Comparison of ENCODE assay signal across 8 cellular contexts in genomic region chr3:73056365-73057150, GRCh38. TPM values are rescaled to one million over a fixed set of nuclear protein-coding genes. Genes with fewer than 3 reads are reported as not detected.
DNase-seq lines count a peak whose midpoint lies in the region; ATAC-seq, FAIRE-seq and TF ChIP-seq lines count a peak whose summit lies in the region.

No MANE protein-coding gene starts in this region.

- no peak overlapping the region for H4K8ac ChIP-seq in H1 (ENCODE audit: extremely low read depth, insufficient read depth, low read length)

- H2AK5ac ChIP-seq in H1 (ENCODE audit: low read depth, low read length), result no peak overlapping the region

- H3K36me3 ChIP-seq in H1 (ENCODE audit: control insufficient read depth in 2 of 4, insufficient read depth in 4 of 4, low read length in 3 of 4), result peaks cover 0 to 11% (median 3%) of the 10 kb centered on the region in 4 experiments; a peak in 4 of 8 replicates

- no peak overlapping the region for H3K27ac ChIP-seq in H1 (ENCODE audit: low read depth, low read length)

- no peak for ATAC-seq in activated T-cell treated with anti-CD3 and anti-CD28 coated beads, Interleukin-2, amount 50 U/mL, for 4 hours
- ATAC-seq in natural killer cell, result peak in 2 of 3 donors; percentile 53 to 54
- no peak for ATAC-seq in GM21717 (IDR thresholded peaks at IDR 0.05; ENCODE audit: unreplicated experiment)
- ATAC-seq in HG02571 (IDR thresholded peaks at IDR 0.05; ENCODE audit: unreplicated experiment), result no peak

- POLR2A ChIA-PET in H1 (lab: Charles Lee; ENCODE audit: partially characterized antibody), result interaction anchor here (0.7 to 1.5 kb wide), 5 partner anchors 10 to 169 kb away, joined by 3 to 6 read pairs (median 3); partner anchors contain the start of genes GXYLT2 and PPP4R2

- H2BK15ac ChIP-seq in H1 (ENCODE audit: low read length), result no peak overlapping the region

- H2AFZ ChIP-seq in H1 (ENCODE audit: low read length), result no peak overlapping the region

- no peak for TF ChIP-seq EP300 in H1 (IDR thresholded peaks at IDR 0.05; ENCODE audit: borderline replicate concordance in 1 of 2, low read depth in 2 of 2, low read length in 2 of 2)

- no peak for DNase-seq in activated T-cell treated with anti-CD3 and anti-CD28 coated beads, Interleukin-2, amount 50 U/mL, for 24 hours
- DNase-seq in activated T-cell treated with anti-CD3 and anti-CD28 coated beads, Interleukin-2, amount 50 U/mL, for 4 hours, result no peak
- DNase-seq in NCI-H748 treated with DMSO at 0.1 percent for 48 hours (lab: John Stamatoyannopoulos, UW) (peak; percentile 32), H1 (ENCODE audit: low read depth in 1 of 2, low spot score in 2 of 2) (no peak), natural killer cell (no peak)
- DNase-seq in NK-92 treated with Interleukin-12 subunit alpha and Interleukin-12 subunit beta, amount 100 ng/mL, for 24 hours (lab: John Stamatoyannopoulos, UW), result no peak

- no peak overlapping the region for H3K4me3 ChIP-seq in H1 (ENCODE audit: extremely low read depth in 1 of 4, insufficient read depth in 2 of 4, low read depth in 3 of 4, low read length in 4 of 4)

- H3K79me1 ChIP-seq in H1 (ENCODE audit: low read depth, low read length), result 0 out of 2 replicates have a peak, but pooled peaks cover 1% of the 10 kb centered on the region

- H3K56ac ChIP-seq in H1 (replicated peaks; ENCODE audit: insufficient read length, low read depth, low read length), result no peak overlapping the region

- H4K20me1 ChIP-seq in H1 (replicated peaks in 1 of 2; ENCODE audit: control insufficient read depth in 1 of 2, insufficient read depth in 2 of 2, low read length in 2 of 2), result peaks cover 2 to 5% of the 10 kb centered on the region in 2 experiments

- H2BK20ac ChIP-seq in H1 (ENCODE audit: low read length), result no peak overlapping the region

- no peak overlapping the region for H3K14ac ChIP-seq in H1 (ENCODE audit: insufficient read length)

- peaks cover 0 to 23% of the 10 kb centered on the region in 2 experiments; a peak in 3 of 4 replicates for H3K79me2 ChIP-seq in H1 (ENCODE audit: control insufficient read depth in 1 of 2, insufficient read depth in 2 of 2, low read length in 2 of 2)

- no peak overlapping the region for H3K18ac ChIP-seq in H1 (ENCODE audit: extremely low read depth, low read length)

- intact Hi-C loops in natural killer cell (cut with micrococcal nuclease), result loop anchor here (1.0 to 10.0 kb wide), 2 partner anchors 62 to 117 kb away; partner anchors contain the start of gene PPP4R2

- H3K9me3 ChIP-seq in H1 (ENCODE audit: insufficient read depth in 2 of 2, low read depth in 1 of 2, low read length in 1 of 2), result no peaks in the 10 kb centered on the region

- no peaks in the 10 kb centered on the region for H3K27me3 ChIP-seq in H1 (replicated peaks in 1 of 4; ENCODE audit: control insufficient read depth in 3 of 4, extremely low read depth in 1 of 4, insufficient read depth in 3 of 4, low read length in 3 of 4)

- H3K4me1 ChIP-seq in H1 (replicated peaks in 1 of 4; ENCODE audit: control insufficient read depth in 3 of 4, insufficient read depth in 4 of 4, low read length in 3 of 4), result no peaks in the 10 kb centered on the region

- H3K27ac Mint-ChIP-seq in activated T-cell treated with anti-CD3 and anti-CD28 coated beads, Interleukin-2, amount 50 U/mL, for 24 hours, result peak overlapping the region; percentile 59
- peak overlapping the region; percentile 44 to 45 for H3K27ac Mint-ChIP-seq in natural killer cell

- H3K9ac ChIP-seq in H1 (replicated peaks in 1 of 4; ENCODE audit: extremely low read depth in 1 of 4, low read depth in 3 of 4, low read length in 3 of 4), result no peak overlapping the region

- no peak overlapping the region for H2BK5ac ChIP-seq in H1 (ENCODE audit: low read depth, low read length)

- no peak overlapping the region for H4K91ac ChIP-seq in H1 (replicated peaks; ENCODE audit: insufficient read length, low read length)

- no peaks in the 10 kb centered on the region for H3K23me2 ChIP-seq in H1 (ENCODE audit: low read depth, low read length)

- no peak overlapping the region for H2BK120ac ChIP-seq in H1 (replicated peaks; ENCODE audit: low read depth, low read length)

- H3K4me1 Mint-ChIP-seq in activated T-cell treated with anti-CD3 and anti-CD28 coated beads, Interleukin-2, amount 50 U/mL, for 24 hours (ENCODE audit: low read depth), result peaks cover 31% of the 10 kb centered on the region
- H3K4me1 Mint-ChIP-seq in activated T-cell treated with anti-CD3 and anti-CD28 coated beads, Interleukin-2, amount 50 U/mL, for 4 hours (ENCODE audit: low read depth), result peaks cover 19% of the 10 kb centered on the region
- peaks cover 14 to 15% of the 10 kb centered on the region in 2 donors for H3K4me1 Mint-ChIP-seq in natural killer cell

- H3K27me3 Mint-ChIP-seq in activated T-cell treated with anti-CD3 and anti-CD28 coated beads, Interleukin-2, amount 50 U/mL, for 24 hours, result no peaks in the 10 kb centered on the region
- H3K27me3 Mint-ChIP-seq in activated T-cell treated with anti-CD3 and anti-CD28 coated beads, Interleukin-2, amount 50 U/mL, for 4 hours (ENCODE audit: low read depth), result no peaks in the 10 kb centered on the region
- no peaks in the 10 kb centered on the region for H3K27me3 Mint-ChIP-seq in natural killer cell (ENCODE audit: low read depth in 2 of 2)

- no peak overlapping the region for H3K4me2 ChIP-seq in H1 (ENCODE audit: insufficient read depth in 1 of 2, low read depth in 2 of 2, low read length in 2 of 2)

- no peak overlapping the region for H3K23ac ChIP-seq in H1 (ENCODE audit: insufficient read length)

- no peak overlapping the region for H2BK12ac ChIP-seq in H1 (ENCODE audit: low read depth, low read length)

- CTCF ChIA-PET in H1 (lab: Charles Lee; ENCODE audit: partially characterized antibody), result interaction anchor here (0.5 to 6.2 kb wide), 26 partner anchors 10 to 592 kb away, joined by 3 to 41 read pairs (median 4); no protein-coding TSS in a partner anchor

- H3K4me3 Mint-ChIP-seq in activated T-cell treated with anti-CD3 and anti-CD28 coated beads, Interleukin-2, amount 50 U/mL, for 24 hours, result no peak overlapping the region
- no peak overlapping the region for H3K4me3 Mint-ChIP-seq in activated T-cell treated with anti-CD3 and anti-CD28 coated beads, Interleukin-2, amount 50 U/mL, for 4 hours
- H3K4me3 Mint-ChIP-seq in natural killer cell, result no peak overlapping the region

- TF ChIP-seq RAD21 in H1 (IDR thresholded peaks at IDR 0.05 in 1 of 2, conservative IDR thresholded peaks at IDR 0.05 in 1 of 2; ENCODE audit: low read depth in 2 of 2, low read length in 2 of 2), result peak; percentile 62 to 64

- WGBS in H1 (ENCODE audit: extremely low coverage in 1 of 2, insufficient coverage in 1 of 2, insufficient read length in 1 of 2, insufficient replicate concordance in 2 of 2, low coverage in 1 of 2, low lambda C conversion rate in 2 of 2, missing lambda C conversion rate in 1 of 2), 2 experiments, result 61% methylated on average over 3 of the region's 3 CpGs; no CpG with 5 or more reads in 1 of the 2 experiments

- TF ChIP-seq CTCF in H1 (IDR thresholded peaks at IDR 0.05; ENCODE audit: control extremely low read depth in 1 of 3, insufficient read depth in 1 of 3, low read depth in 1 of 3, low read length in 3 of 3) (peak in 2 of 3 experiments; percentile 6 to 26; a peak in 2 of 4 replicates), natural killer cell (IDR thresholded peaks at IDR 0.05) (peak; percentile 83)

- no peaks in the 10 kb centered on the region for H3K9me3 Mint-ChIP-seq in activated T-cell treated with anti-CD3 and anti-CD28 coated beads, Interleukin-2, amount 50 U/mL, for 24 hours
- H3K9me3 Mint-ChIP-seq in activated T-cell treated with anti-CD3 and anti-CD28 coated beads, Interleukin-2, amount 50 U/mL, for 4 hours, result no peaks in the 10 kb centered on the region
- no peaks in the 10 kb centered on the region for H3K9me3 Mint-ChIP-seq in natural killer cell

- peaks cover 48% of the 10 kb centered on the region for H3K36me3 Mint-ChIP-seq in activated T-cell treated with anti-CD3 and anti-CD28 coated beads, Interleukin-2, amount 50 U/mL, for 24 hours (ENCODE audit: low read depth)
- peaks cover 8% of the 10 kb centered on the region for H3K36me3 Mint-ChIP-seq in activated T-cell treated with anti-CD3 and anti-CD28 coated beads, Interleukin-2, amount 50 U/mL, for 4 hours (ENCODE audit: insufficient read depth)
- no peaks in the 10 kb centered on the region for H3K36me3 Mint-ChIP-seq in natural killer cell

- no peak for TF ChIP-seq POLR2A in H1 (IDR thresholded peaks at IDR 0.05; ENCODE audit: control extremely low read depth in 1 of 2, low read depth in 2 of 2, low read length in 2 of 2)

- FAIRE-seq in H1 (lab: Jason Lieb, UNC), result peak; percentile 7

- no peak overlapping the region for H4K5ac ChIP-seq in H1 (ENCODE audit: insufficient read length, low read depth, low read length)

- H3K4ac ChIP-seq in H1 (replicated peaks; ENCODE audit: insufficient read length, low read depth, low read length), result no peak overlapping the region

TF ChIP-seq in H1, 55 proteins besides CTCF, POLR2A, EP300 and RAD21 (continues in another document):
- TF ChIP-seq ASH2L (IDR thresholded peaks at IDR 0.05; ENCODE audit: low read length), result no peak
- TF ChIP-seq EGR1 (IDR thresholded peaks at IDR 0.05; ENCODE audit: borderline replicate concordance, low read depth, low read length), result no peak

RNA-seq across cellular contexts. Expression of gene EBLN2, which starts 4.9 kb away (rescaled TPM):
- total RNA-seq in activated T-cell treated with anti-CD3 and anti-CD28 coated beads, Interleukin-2, amount 50 U/mL, for 4 hours, result 1 to 10 TPM; 3.2 to 4.7 (median 4.3) TPM
- total RNA-seq in H1 (2021; fragmentation: NEBNext Ultra II Directional; extraction: Animal tissue kit (Norgen Biotek cat#: 25700)), result 3.8 and 3.9 TPM in 2 replicates
- 1.6 and 1.9 TPM in 2 replicates for polyA plus RNA-seq in H1 (2011; rRNA removed)
- 2.9 TPM for polyA plus RNA-seq in H1 (2011; cell fraction: cytosol; rRNA removed)
- polyA plus RNA-seq in H1 (2011; cell fraction: nucleus; rRNA removed), result 4.4 TPM
- polyA plus RNA-seq in H1 (2012, experiment 1 of 2), result 2.7 to 5.3 TPM (median 3.4 TPM) in 4 replicates
- polyA plus RNA-seq in H1 (2012, experiment 2 of 2), result 0.58 TPM
- polyA plus RNA-seq in H1 (2013, experiment 1 of 2), result 2.6 TPM
- 2.3 TPM for polyA plus RNA-seq in H1 (2013, experiment 2 of 2)
- 14.4 and 16.5 TPM in 2 replicates for polyA minus RNA-seq in H1 (2011; rRNA and poly(A)+ RNA removed)
- 7.3 TPM for polyA minus RNA-seq in H1 (2011; cell fraction: cytosol; rRNA and poly(A)+ RNA removed)
- 27.0 TPM for polyA minus RNA-seq in H1 (2011; cell fraction: nucleus; rRNA and poly(A)+ RNA removed)
- 10 to 100 TPM in 2 of 3 donors, 1 to 10 TPM in 1; 8.9 to 11.2 (median 11.0) TPM for total RNA-seq in natural killer cell

RNA-seq across cellular contexts. Expression of gene PPP4R2, which starts 59.9 kb away (rescaled TPM):
- total RNA-seq in activated T-cell treated with anti-CD3 and anti-CD28 coated beads, Interleukin-2, amount 50 U/mL, for 4 hours, result 100 to 1,000 TPM; 108 to 119 (median 119) TPM
- total RNA-seq in H1 (2021; fragmentation: NEBNext Ultra II Directional; extraction: Animal tissue kit (Norgen Biotek cat#: 25700)), result 89.9 and 91.9 TPM in 2 replicates
- 4.5 and 11.5 TPM in 2 replicates for polyA plus RNA-seq in H1 (2011; rRNA removed)
- 14.8 TPM for polyA plus RNA-seq in H1 (2011; cell fraction: cytosol; rRNA removed)
- 4.4 TPM for polyA plus RNA-seq in H1 (2011; cell fraction: nucleus; rRNA removed)
- polyA plus RNA-seq in H1 (2012, experiment 1 of 2), result 37.3 to 80.4 TPM (median 43.7 TPM) in 4 replicates
- polyA plus RNA-seq in H1 (2012, experiment 2 of 2), result 2.4 TPM
- 29.1 TPM for polyA plus RNA-seq in H1 (2013, experiment 1 of 2)
- polyA plus RNA-seq in H1 (2013, experiment 2 of 2), result 26.7 TPM
- 12.9 and 13.9 TPM in 2 replicates for polyA minus RNA-seq in H1 (2011; rRNA and poly(A)+ RNA removed)
- polyA minus RNA-seq in H1 (2011; cell fraction: cytosol; rRNA and poly(A)+ RNA removed), result 22.4 TPM
- polyA minus RNA-seq in H1 (2011; cell fraction: nucleus; rRNA and poly(A)+ RNA removed), result 30.7 TPM
- 10 to 100 TPM; 50.4 to 72.8 (median 60.1) TPM for total RNA-seq in natural killer cell

Comparison
In these comparisons a context has a peak if more than half of its experiments do, and no peak if none do; other contexts are left out.
1. ATAC-seq: peak in natural killer cell (2 of 3); none in activated T-cell treated with anti-CD3 and anti-CD28 coated beads, Interleukin-2, amount 50 U/mL, for 4 hours (0 of 2), GM21717 (single experiment) and HG02571 (single experiment).